In genomic region chr7:142451346-142451745, GRCh38 we compare ENCODE assay signal across 1 cellular context.
TF ChIP-seq lines count a peak whose summit lies in the region.

No MANE protein-coding gene starts in this region.

TF ChIP-seq in HCT116, 20 proteins besides CTCF, POLR2A, EP300 and RAD21 (continued from another document):
- TF ChIP-seq ZBTB33 (IDR thresholded peaks at IDR 0.05; ENCODE audit: extremely low read depth, insufficient replicate concordance, low read length) (no peak), ZNF274 (IDR thresholded peaks at IDR 0.05; ENCODE audit: low read depth, low read length) (no peak), TCF7L2 (IDR thresholded peaks at IDR 0.05; ENCODE audit: borderline replicate concordance, extremely low read depth, insufficient read depth, insufficient read length) (no peak)
